Comparison of ENCODE assay signal across 20 cellular contexts in the genomic region with DNA sequence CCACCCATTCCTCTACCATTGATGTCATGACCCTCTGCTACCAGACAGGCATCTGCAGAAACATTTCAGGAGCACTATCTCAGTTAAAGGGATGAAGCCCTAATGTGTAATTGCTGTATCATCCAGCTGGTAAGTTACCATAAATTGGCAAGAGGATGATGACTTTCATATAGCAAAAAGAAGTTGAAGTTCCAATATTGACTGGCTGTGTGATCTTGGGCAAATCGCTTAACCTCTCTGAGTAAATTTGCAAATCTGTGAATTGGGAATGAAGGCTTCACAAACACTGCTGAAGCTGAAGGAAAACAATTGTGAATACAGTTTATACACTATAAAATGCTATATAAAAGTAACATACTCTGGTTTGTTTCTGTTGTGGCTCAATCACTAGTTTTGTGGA.
DNase-seq lines count a peak whose midpoint lies in the region; FAIRE-seq and TF ChIP-seq lines count a peak whose summit lies in the region.
"Had no signal": no experiment of that assay in that cellular context is flagged by ENCODE, and none has a peak within 500 bp of the region (broad histone marks: within the 10 kb centered on the region; RNA-seq: fewer than 3 reads in every experiment).

No MANE protein-coding gene starts in this region.

- no peak for FAIRE-seq in H1 (lab: Jason Lieb, UNC)
- FAIRE-seq: A204.1, D721Med, G401.6, GM12891, GM19239 had no signal

- TF ChIP-seq POLR2A in H1 (IDR thresholded peaks at IDR 0.05; ENCODE audit: control extremely low read depth in 1 of 2, low read depth in 2 of 2, low read length in 2 of 2), result no peak

- POLR2A ChIA-PET in HEK293 (lab: Yijun Ruan, JAX) (no interaction called here), H1 (lab: Charles Lee; ENCODE audit: partially characterized antibody) (interaction anchor here (1.1 kb wide), 1 partner anchor 16 kb away, joined by 3 read pairs; no protein-coding TSS in a partner anchor), HEK293T (lab: Yijun Ruan, JAX) (no interaction called here)

- H3K4ac ChIP-seq in H1 (replicated peaks; ENCODE audit: insufficient read length, low read depth, low read length), result no peak overlapping the region

- H2AK5ac ChIP-seq in H1 (ENCODE audit: low read depth, low read length), result no peak overlapping the region

- no peak overlapping the region for H3K56ac ChIP-seq in H1 (replicated peaks; ENCODE audit: insufficient read length, low read depth, low read length)

- H3K23ac ChIP-seq in H1 (ENCODE audit: insufficient read length), result no peak overlapping the region

- no peak for TF ChIP-seq RAD21 in H1 (IDR thresholded peaks at IDR 0.05 in 1 of 2, conservative IDR thresholded peaks at IDR 0.05 in 1 of 2; ENCODE audit: low read depth in 2 of 2, low read length in 2 of 2)

- no peaks in the 10 kb centered on the region for H3K79me2 ChIP-seq in H1 (ENCODE audit: control insufficient read depth in 1 of 2, insufficient read depth in 2 of 2, low read length in 2 of 2)

- DNase-seq in H1 (ENCODE audit: low read depth in 1 of 2, low spot score in 2 of 2) (no peak), HEK293T (ENCODE audit: extremely low spot score) (no peak)
- DNase-seq in activated CD8-positive, alpha-beta memory T cell treated with anti-CD3 and anti-CD28 coated beads for 24 hours, result no peak
- DNase-seq in central memory CD4-positive, alpha-beta T cell, result no peak
- DNase-seq: 8988T; AML-193; Caco-2; Calu3; CD4-positive, alpha-beta T cell; CD8-positive, alpha-beta T cell; DMS79 treated with DMSO at 0.1 percent for 48 hours; GF-D8 had no signal

- whole genome bisulfite sequencing in H1 (ENCODE audit: extremely low coverage in 1 of 2, insufficient coverage in 1 of 2, insufficient read length in 1 of 2, insufficient replicate concordance in 2 of 2, low coverage in 1 of 2, low lambda C conversion rate in 2 of 2, missing lambda C conversion rate in 1 of 2), 2 experiments, result 87% methylated on average over 1 of the region's 1 CpG; no CpG with 5 or more reads in 1 of the 2 experiments

- H3K27me3 ChIP-seq in H1 (replicated peaks in 1 of 4; ENCODE audit: control insufficient read depth in 3 of 4, extremely low read depth in 1 of 4, insufficient read depth in 3 of 4, low read length in 3 of 4), result no peaks in the 10 kb centered on the region
- H3K27me3 ChIP-seq: BLaER1 treated with 17β-estradiol and CSF1 and Interleukin-3, amounts not matched to agents 10 nM and 100 nM had no signal

- H4K5ac ChIP-seq in H1 (ENCODE audit: insufficient read length, low read depth, low read length), result no peak overlapping the region

- no peak for TF ChIP-seq EP300 in H1 (IDR thresholded peaks at IDR 0.05; ENCODE audit: borderline replicate concordance in 1 of 2, low read depth in 2 of 2, low read length in 2 of 2)

- H3K4me2 ChIP-seq in H1 (ENCODE audit: insufficient read depth in 1 of 2, low read depth in 2 of 2, low read length in 2 of 2), result no peak overlapping the region
- H3K4me2 ChIP-seq: BLaER1 treated with 17β-estradiol and CSF1 and Interleukin-3, amounts not matched to agents 10 nM and 100 nM had no signal

- no peak overlapping the region for H2BK5ac ChIP-seq in H1 (ENCODE audit: low read depth, low read length)

- no peak overlapping the region for H2BK20ac ChIP-seq in H1 (ENCODE audit: low read length)

- no peak overlapping the region for H3K14ac ChIP-seq in H1 (ENCODE audit: insufficient read length)

- H3K18ac ChIP-seq in H1 (ENCODE audit: extremely low read depth, low read length), result no peak overlapping the region

- H3K23me2 ChIP-seq in H1 (ENCODE audit: low read depth, low read length), result no peaks in the 10 kb centered on the region

- H3K9ac ChIP-seq in H1 (replicated peaks in 1 of 4; ENCODE audit: extremely low read depth in 1 of 4, low read depth in 3 of 4, low read length in 3 of 4), result no peak overlapping the region
- H3K9ac ChIP-seq: BLaER1 treated with 17β-estradiol and CSF1 and Interleukin-3, amounts not matched to agents 10 nM and 100 nM had no signal

- H2AFZ ChIP-seq in H1 (ENCODE audit: low read length), result no peak overlapping the region

- H3K27ac ChIP-seq in HEK293 (ENCODE audit: extremely low read depth, low read depth, low read length) (no peak overlapping the region), H1 (ENCODE audit: low read depth, low read length) (no peak overlapping the region)
- H3K27ac ChIP-seq: BLaER1 treated with 17β-estradiol and CSF1 and Interleukin-3, amounts not matched to agents 10 nM and 100 nM; C4-2B had no signal

- H3K36me3 ChIP-seq in HEK293 (ENCODE audit: control insufficient read depth in 2 of 2, insufficient read depth in 1 of 2, low read length in 2 of 2) (no peaks in the 10 kb centered on the region), H1 (ENCODE audit: control insufficient read depth in 2 of 4, insufficient read depth in 4 of 4, low read length in 3 of 4) (no peaks in the 10 kb centered on the region)
- H3K36me3 ChIP-seq: BLaER1 treated with 17β-estradiol and CSF1 and Interleukin-3, amounts not matched to agents 10 nM and 100 nM had no signal

- H3K4me3 ChIP-seq in HEK293 (ENCODE audit: low read depth, low read length) (no peak overlapping the region), H1 (ENCODE audit: extremely low read depth in 1 of 4, insufficient read depth in 2 of 4, low read depth in 3 of 4, low read length in 4 of 4) (no peak overlapping the region)
- H3K4me3 ChIP-seq: BLaER1 treated with 17β-estradiol and CSF1 and Interleukin-3, amounts not matched to agents 10 nM and 100 nM had no signal

- no peaks in the 10 kb centered on the region for H3K4me1 ChIP-seq in HEK293 (ENCODE audit: control insufficient read depth, insufficient read depth, low read length)
- H3K4me1 ChIP-seq in H1 (replicated peaks in 1 of 4; ENCODE audit: control insufficient read depth in 3 of 4, insufficient read depth in 4 of 4, low read length in 3 of 4), result no peaks in the 10 kb centered on the region
- H3K4me1 ChIP-seq: Caco-2 had no signal

- H4K91ac ChIP-seq in H1 (replicated peaks; ENCODE audit: insufficient read length, low read length), result no peak overlapping the region

- no peak overlapping the region for H2BK120ac ChIP-seq in H1 (replicated peaks; ENCODE audit: low read depth, low read length)

- no peaks in the 10 kb centered on the region for H3K79me1 ChIP-seq in H1 (ENCODE audit: low read depth, low read length)

- H4K8ac ChIP-seq in H1 (ENCODE audit: extremely low read depth, insufficient read depth, low read length), result no peak overlapping the region

- TF ChIP-seq CTCF in HEK293 (tag by site-specific recombination; IDR thresholded peaks at IDR 0.05) (no peak), H1 (IDR thresholded peaks at IDR 0.05; ENCODE audit: control extremely low read depth in 1 of 3, insufficient read depth in 1 of 3, low read depth in 1 of 3, low read length in 3 of 3) (no peak)

- no peak overlapping the region for H2BK15ac ChIP-seq in H1 (ENCODE audit: low read length)

- no peaks in the 10 kb centered on the region for H4K20me1 ChIP-seq in H1 (replicated peaks in 1 of 2; ENCODE audit: control insufficient read depth in 1 of 2, insufficient read depth in 2 of 2, low read length in 2 of 2)
- H4K20me1 ChIP-seq: BLaER1 treated with 17β-estradiol and CSF1 and Interleukin-3, amounts not matched to agents 10 nM and 100 nM had no signal

- no peak overlapping the region for H2BK12ac ChIP-seq in H1 (ENCODE audit: low read depth, low read length)

- H3K9me3 ChIP-seq in HEK293 (ENCODE audit: control insufficient read depth, insufficient read depth, low read depth, low read length) (no peaks in the 10 kb centered on the region), H1 (ENCODE audit: insufficient read depth in 2 of 2, low read depth in 1 of 2, low read length in 1 of 2) (no peaks in the 10 kb centered on the region)
- H3K9me3 ChIP-seq: BLaER1 treated with 17β-estradiol and CSF1 and Interleukin-3, amounts not matched to agents 10 nM and 100 nM; Caco-2 had no signal

- CTCF ChIA-PET in HEK293 (lab: Yijun Ruan, JAX) (interaction anchor here (0.5 to 2.7 kb wide), 8 partner anchors 9 to 338 kb away, joined by 3 to 13 read pairs (median 4); no protein-coding TSS in a partner anchor), H1 (lab: Charles Lee; ENCODE audit: partially characterized antibody) (interaction anchor here (0.6 to 1.7 kb wide), 5 partner anchors 11 to 267 kb away, joined by 3 to 7 read pairs (median 3); no protein-coding TSS in a partner anchor), HEK293T (lab: Yijun Ruan, JAX) (no interaction called here)

TF ChIP-seq in H1, 55 proteins besides CTCF, POLR2A, EP300 and RAD21:
- peak; percentile 74 for TF ChIP-seq KDM1A (IDR thresholded peaks at IDR 0.05; ENCODE audit: borderline replicate concordance, low read length)
- TF ChIP-seq GTF2F1 (IDR thresholded peaks at IDR 0.05; ENCODE audit: borderline replicate concordance, low read depth, low read length), result no peak

TF ChIP-seq in HEK293T, 16 proteins besides CTCF, POLR2A, EP300 and RAD21:
- TF ChIP-seq SP1 (IDR thresholded peaks at IDR 0.05), result no peak
- no peak for TF ChIP-seq HDGF (IDR thresholded peaks at IDR 0.05; ENCODE audit: borderline replicate concordance)
- no peak for TF ChIP-seq CTBP1 (IDR thresholded peaks at IDR 0.05; ENCODE audit: borderline replicate concordance)
- no peak for TF ChIP-seq ARNT (IDR thresholded peaks at IDR 0.05)
- no peak for TF ChIP-seq TARDBP (IDR thresholded peaks at IDR 0.05)
- TF ChIP-seq FOXM1 (IDR thresholded peaks at IDR 0.05; ENCODE audit: borderline replicate concordance), result no peak
- no peak for TF ChIP-seq FOXK2 (IDR thresholded peaks at IDR 0.05)
- no peak for TF ChIP-seq BHLHE40 (IDR thresholded peaks at IDR 0.05; ENCODE audit: borderline replicate concordance)
- TF ChIP-seq FOXA1 (IDR thresholded peaks at IDR 0.05), result no peak
- no peak for TF ChIP-seq LEF1 (IDR thresholded peaks at IDR 0.05; ENCODE audit: borderline replicate concordance)
- TF ChIP-seq ZNF384 (IDR thresholded peaks at IDR 0.05), result no peak
- no peak for TF ChIP-seq NFRKB (IDR thresholded peaks at IDR 0.05)
- no peak for TF ChIP-seq L3MBTL2 (conservative IDR thresholded peaks at IDR 0.05)
TF ChIP-seq in HEK293T: peak in this region for 0.
